In genomic region chr15:84633311-84634227, GRCh38 we compare ENCODE assay signal across 8 cellular contexts. TPM values are rescaled to one million over a fixed set of nuclear protein-coding genes. Genes with fewer than 3 reads are reported as not detected.
DNase-seq lines count a peak whose midpoint lies in the region; TF ChIP-seq lines count a peak whose summit lies in the region.

No MANE protein-coding gene starts in this region.

- H3K9me2 ChIP-seq in MM.1S (replicated peaks; ENCODE audit: insufficient read depth, low read length), result no peaks in the 10 kb centered on the region

- no peaks in the 10 kb centered on the region for H3K9me3 Mint-ChIP-seq in immature natural killer cell

- H3K4me3 ChIP-seq in MM.1S (ENCODE audit: low read length) (peak overlapping the region; percentile 67), WERI-Rb-1 (ENCODE audit: low read depth, low read length) (peak overlapping the region; percentile 41), smooth muscle cell (peak overlapping the region; percentile 67)

- H3K27ac Mint-ChIP-seq in immature natural killer cell, result peak overlapping the region; percentile 86 to 97 (median 96)

- H3K36me3 Mint-ChIP-seq in immature natural killer cell, result peaks cover 4 to 10% (median 5%) of the 10 kb centered on the region in 3 donors

- peaks cover 3 to 13% (median 9%) of the 10 kb centered on the region in 3 donors for H3K27me3 Mint-ChIP-seq in immature natural killer cell (ENCODE audit: low read depth in 3 of 3)

- peak overlapping the region; percentile 24; the same call in 1 of the 2 replicates for H3K27ac ChIP-seq in MM.1S (ENCODE audit: low read length)
- no peak overlapping the region for H3K27ac ChIP-seq in WERI-Rb-1
- H3K27ac ChIP-seq in smooth muscle cell (ENCODE audit: low read depth), result peak overlapping the region; percentile 10

- peak overlapping the region; percentile 51; the same call in 1 of the 2 replicates for H3K9ac ChIP-seq in MM.1S (ENCODE audit: low read length)
- peak overlapping the region; percentile 30 for H3K9ac ChIP-seq in smooth muscle cell (ENCODE audit: low read depth)

- in situ Hi-C loops in T47D (cut with HindIII; ENCODE audit: low pct_unique_long_range_greater_than_20kb, low sequenced_read_pairs), result no loop called here

- H3F3A ChIP-seq in MM.1S (ENCODE audit: insufficient read depth, low read length) (peaks cover 10% of the 10 kb centered on the region), smooth muscle cell (ENCODE audit: low read depth) (peaks cover 6% of the 10 kb centered on the region)

- WGBS in smooth muscle cell (ENCODE audit: low lambda C conversion rate), result under 1% methylated on average over 102 of the region's 105 CpGs

- peak; percentile 76 for DNase-seq in ELF-1 (ENCODE audit: low read depth, low spot score)
- peak; percentile 10 for DNase-seq in GOT3 (lab: John Stamatoyannopoulos, UW)
- peak; percentile 76 for DNase-seq in MM.1S
- peak; percentile 66 for DNase-seq in WERI-Rb-1
- peak; percentile 38 to 80 for DNase-seq in T47D (ENCODE audit: low read depth in 1 of 2, low spot score in 1 of 2)
- DNase-seq in immature natural killer cell, result peak; percentile 69 to 73 (median 69)
- peak; percentile 71 for DNase-seq in smooth muscle cell (lab: John Stamatoyannopoulos, UW; ENCODE audit: unreplicated experiment)
- no peak for DNase-seq in OCI-M2 (lab: John Stamatoyannopoulos, UW; ENCODE audit: unreplicated experiment)

- TF ChIP-seq CTCF in MM.1S (IDR thresholded peaks at IDR 0.05; ENCODE audit: low read length), result no peak
- TF ChIP-seq CTCF in WERI-Rb-1 (IDR thresholded peaks at IDR 0.05; ENCODE audit: low read depth, low read length), result no peak
- no peak for TF ChIP-seq CTCF in smooth muscle cell (IDR thresholded peaks at IDR 0.05; ENCODE audit: borderline replicate concordance, insufficient read depth, poor library complexity, severe bottlenecking)

- H3K4me1 Mint-ChIP-seq in immature natural killer cell, result peaks cover 47 to 59% of the 10 kb centered on the region in 2 donors

- peaks cover 30% of the 10 kb centered on the region for H3K4me1 ChIP-seq in MM.1S (ENCODE audit: low read length)
- H3K4me1 ChIP-seq in smooth muscle cell (ENCODE audit: low read depth), result peaks cover 20% of the 10 kb centered on the region

- H4K20me1 ChIP-seq in MM.1S (ENCODE audit: insufficient read depth, low read length) (no peaks in the 10 kb centered on the region), smooth muscle cell (ENCODE audit: low read depth) (peaks cover 50% of the 10 kb centered on the region)

- H3K4me2 ChIP-seq in MM.1S (ENCODE audit: low read depth, low read length) (peak overlapping the region; percentile 76), smooth muscle cell (peak overlapping the region; percentile 95)

- H2AFZ ChIP-seq in MM.1S (ENCODE audit: low read length), result peak overlapping the region; percentile 52
- no peak overlapping the region for H2AFZ ChIP-seq in smooth muscle cell (ENCODE audit: low read depth)

- H3K79me2 ChIP-seq in MM.1S (ENCODE audit: low read length) (peaks cover 16% of the 10 kb centered on the region), smooth muscle cell (ENCODE audit: low read depth) (peaks cover 23% of the 10 kb centered on the region)

- H3K4me3 Mint-ChIP-seq in immature natural killer cell, result peak overlapping the region; percentile 95 to 99 (median 96)

- no peaks in the 10 kb centered on the region for H3K9me3 ChIP-seq in MM.1S (replicated peaks; ENCODE audit: insufficient read depth, low read length)
- H3K9me3 ChIP-seq in WERI-Rb-1 (ENCODE audit: severe bottlenecking), result no peaks in the 10 kb centered on the region
- no peaks in the 10 kb centered on the region for H3K9me3 ChIP-seq in smooth muscle cell (replicated peaks; ENCODE audit: low read depth)

- no peaks in the 10 kb centered on the region for H3K36me3 ChIP-seq in MM.1S (replicated peaks; ENCODE audit: insufficient read depth, low read length)
- no peaks in the 10 kb centered on the region for H3K36me3 ChIP-seq in WERI-Rb-1
- no peaks in the 10 kb centered on the region for H3K36me3 ChIP-seq in smooth muscle cell (ENCODE audit: low read depth)

- H3K27me3 ChIP-seq in MM.1S (replicated peaks; ENCODE audit: insufficient read depth, low read length) (no peaks in the 10 kb centered on the region), WERI-Rb-1 (ENCODE audit: insufficient read depth, low read depth, severe bottlenecking) (peaks cover 9% of the 10 kb centered on the region), smooth muscle cell (ENCODE audit: low read depth) (no peaks in the 10 kb centered on the region)

RNA-seq across cellular contexts. Expression of gene WDR73, which starts 20.5 kb away (rescaled TPM):
- 10 to 100 TPM; 11.4 to 22.5 (median 17.0) TPM for polyA plus RNA-seq in immature natural killer cell
- total RNA-seq in smooth muscle cell, result 12.3 and 18.9 TPM in 2 replicates
- polyA plus RNA-seq in smooth muscle cell, result 19.4 and 28.9 TPM in 2 replicates

RNA-seq across cellular contexts. Expression of gene NMB, which starts 24.4 kb away (rescaled TPM):
- polyA plus RNA-seq in immature natural killer cell (10 to 100 TPM in 1 of 3 donors, 1 to 10 TPM in 2; 3.2 to 10.8 (median 10.0) TPM), smooth muscle cell (6.5 and 12.7 TPM in 2 replicates)
- total RNA-seq in smooth muscle cell, result 2.1 and 4.3 TPM in 2 replicates

RNA-seq across cellular contexts. Expression of gene ZSCAN2, which starts 32.8 kb away (rescaled TPM):
- polyA plus RNA-seq in immature natural killer cell (10 to 100 TPM in 1 of 3 donors, 1 to 10 TPM in 2; 5.8 to 14.7 (median 6.8) TPM), smooth muscle cell (6.9 and 12.6 TPM in 2 replicates)
- 15.4 and 21.7 TPM in 2 replicates for total RNA-seq in smooth muscle cell
